Comparison of ENCODE assay signal across 14 cellular contexts in genomic region chr14:104335176-104335575, GRCh38.
A peak's percentile ranks its signal among the peaks of the same experiment; 100 is the strongest.
DNase-seq lines count a peak whose midpoint lies in the region; ATAC-seq and TF ChIP-seq lines count a peak whose summit lies in the region.
"Had no signal": no experiment of that assay in that cellular context is flagged by ENCODE, and none has a peak within 500 bp of the region (broad histone marks: within the 10 kb centered on the region; RNA-seq: fewer than 3 reads in every experiment).

No MANE protein-coding gene starts in this region.

- H3K36me3 Mint-ChIP-seq in activated T-cell treated with anti-CD3 and anti-CD28 coated beads, Interleukin-2, amount 50 U/mL, for 4 hours (ENCODE audit: insufficient read depth) = peaks cover 4% of the 10 kb centered on the region
- H3K36me3 Mint-ChIP-seq in osteocyte (ENCODE audit: unreplicated experiment) (no peaks in the 10 kb centered on the region), CD14-positive monocyte (no peaks in the 10 kb centered on the region)

- H3K4me3 Mint-ChIP-seq in activated T-cell treated with anti-CD3 and anti-CD28 coated beads, Interleukin-2, amount 50 U/mL, for 4 hours = no peak overlapping the region
- H3K4me3 Mint-ChIP-seq in osteocyte (ENCODE audit: unreplicated experiment) = no peak overlapping the region
- no peak overlapping the region for H3K4me3 Mint-ChIP-seq in CD14-positive monocyte
- H3K4me3 Mint-ChIP-seq: CD8-positive, alpha-beta memory T cell; HFFc6 had no signal

- TF ChIP-seq CTCF in osteocyte (IDR thresholded peaks at IDR 0.05) = no peak
- TF ChIP-seq CTCF in CD14-positive monocyte (IDR thresholded peaks at IDR 0.05) = no peak

- no peaks in the 10 kb centered on the region for H3K4me1 Mint-ChIP-seq in activated T-cell treated with anti-CD3 and anti-CD28 coated beads, Interleukin-2, amount 50 U/mL, for 4 hours (ENCODE audit: low read depth)
- H3K4me1 Mint-ChIP-seq in osteocyte (ENCODE audit: unreplicated experiment) = no peaks in the 10 kb centered on the region
- no peaks in the 10 kb centered on the region for H3K4me1 Mint-ChIP-seq in CD14-positive monocyte
- H3K4me1 Mint-ChIP-seq: CD8-positive, alpha-beta memory T cell had no signal

- peaks cover 30% of the 10 kb centered on the region for H3K9me3 Mint-ChIP-seq in activated T-cell treated with anti-CD3 and anti-CD28 coated beads, Interleukin-2, amount 50 U/mL, for 4 hours
- H3K9me3 Mint-ChIP-seq in osteocyte (ENCODE audit: unreplicated experiment) (peaks cover 18% of the 10 kb centered on the region), CD14-positive monocyte (peaks cover 5 to 22% (median 16%) of the 10 kb centered on the region in 7 donors)

- no peak for ATAC-seq in activated T-cell treated with anti-CD3 and anti-CD28 coated beads, Interleukin-2, amount 50 U/mL, for 4 hours

- H3K27ac Mint-ChIP-seq in osteocyte (ENCODE audit: unreplicated experiment) (no peak overlapping the region), CD14-positive monocyte (no peak overlapping the region)
- H3K27ac Mint-ChIP-seq: CD8-positive, alpha-beta memory T cell; HFFc6 had no signal

- H3K27me3 Mint-ChIP-seq in activated T-cell treated with anti-CD3 and anti-CD28 coated beads, Interleukin-2, amount 50 U/mL, for 4 hours (ENCODE audit: low read depth) = peaks cover 3% of the 10 kb centered on the region
- H3K27me3 Mint-ChIP-seq in osteocyte (ENCODE audit: unreplicated experiment) (no peaks in the 10 kb centered on the region), CD14-positive monocyte (ENCODE audit: low read depth in 3 of 3) (peaks cover 0 to 13% (median 4%) of the 10 kb centered on the region in 3 donors)

- intact Hi-C loops in CD14-positive monocyte (cut with micrococcal nuclease) = no loop called here

- peak; percentile 13 for DNase-seq in activated T-cell treated with anti-CD3 and anti-CD28 coated beads, Interleukin-2, amount 50 U/mL, for 1 hour
- no peak for DNase-seq in activated T-cell treated with anti-CD3 and anti-CD28 coated beads, Interleukin-2, amount 50 U/mL, for 4 hours
- DNase-seq in ecto neural progenitor cell (ENCODE audit: low spot score) (peak; percentile 24), osteocyte (ENCODE audit: extremely low spot score, unreplicated experiment) (peak; percentile 77), CD14-positive monocyte (ENCODE audit: low spot score) (no peak), 8988T (no peak), NCI-H1048 (lab: John Stamatoyannopoulos, UW) (no peak)
- DNase-seq: ACHN; Caco-2; CD8-positive, alpha-beta memory T cell; DND-41; GDM1; HCEC 1CT; HFFc6 had no signal

Comparison
In these comparisons a context has a peak if more than half of its experiments do, and no peak if none do; other contexts are left out.
1. DNase-seq: peak in activated T-cell treated with anti-CD3 and anti-CD28 coated beads, Interleukin-2, amount 50 U/mL, for 1 hour (single experiment), ecto neural progenitor cell (single experiment) and osteocyte (single experiment); none in activated T-cell treated with anti-CD3 and anti-CD28 coated beads, Interleukin-2, amount 50 U/mL, for 4 hours (single experiment), CD14-positive monocyte (single experiment), 8988T (single experiment) and NCI-H1048 (single experiment).